17 cellular contexts compared by ENCODE assay signal in genomic region chr9:136204086-136204805, GRCh38. TPM values are rescaled to one million over a fixed set of nuclear protein-coding genes. Genes with fewer than 3 reads are reported as not detected.
DNase-seq lines count a peak whose midpoint lies in the region; ATAC-seq and TF ChIP-seq lines count a peak whose summit lies in the region.
"Had no signal": no experiment of that assay in that cellular context is flagged by ENCODE, and none has a peak within 500 bp of the region (broad histone marks: within the 10 kb centered on the region; RNA-seq: fewer than 3 reads in every experiment).

No MANE protein-coding gene starts in this region.

- POLR2A ChIA-PET in IMR-90 (lab: Charles Lee; ENCODE audit: unreplicated experiment) = no interaction called here

- H3K4ac ChIP-seq in IMR-90 (ENCODE audit: low read depth, low read length) (no peak overlapping the region), neuronal stem cell (ENCODE audit: low read length) (no peak overlapping the region)

- no peak overlapping the region for H2BK12ac ChIP-seq in neuronal stem cell (ENCODE audit: low read length)

- H3K9ac ChIP-seq in IMR-90 (ENCODE audit: low read depth, low read length) (no peak overlapping the region), neuronal stem cell (ENCODE audit: low read depth, low read length, poor library complexity) (no peak overlapping the region)
- H3K9ac ChIP-seq: BLaER1 had no signal

- H3K27ac ChIP-seq in IMR-90 (ENCODE audit: insufficient read depth, low read length) (no peak overlapping the region), WERI-Rb-1 (peak overlapping the region; percentile 98), neuronal stem cell (replicated peaks; ENCODE audit: low read length) (no peak overlapping the region)
- H3K27ac ChIP-seq: BLaER1, Peyer's patch had no signal

- no peak for DNase-seq in activated naive CD4-positive, alpha-beta T cell treated with anti-CD3 and anti-CD28 coated beads, Interleukin-2, amount 50 U/mL, for 72 hours (ENCODE audit: low spot score in 2 of 2)
- no peak for DNase-seq in activated naive CD4-positive, alpha-beta T cell (lab: John Stamatoyannopoulos, UW)
- DNase-seq in IMR-90 = no peak
- DNase-seq in WERI-Rb-1 = no peak
- no peak for DNase-seq in stimulated activated naive B cell treated with anti-CD40 and anti-IgM and Interleukin-4, amounts not matched to agents 10 μg/mL and 1 μg/mL and 100 μg/mL, for 72 hours
- no peak for DNase-seq in OCI-M1 (lab: John Stamatoyannopoulos, UW)
- no peak for DNase-seq in neuronal stem cell (ENCODE audit: low spot score)
- DNase-seq: NCI-H1048, NCI-H146, NCI-H2081 treated with DMSO at 0.1 percent for 48 hours, NCI-H226, NCI-H526, Peyer's patch, SHP77 treated with DMSO at 0.1 percent for 48 hours had no signal

- dilution Hi-C loops in IMR-90 (cut with HindIII; ENCODE audit: low sequenced_read_pairs, unreplicated experiment) = no loop called here

- H3K36me3 Mint-ChIP-seq in activated naive CD4-positive, alpha-beta T cell treated with anti-CD3 and anti-CD28 coated beads, Interleukin-2, amount 50 U/mL, for 72 hours = no peaks in the 10 kb centered on the region
- H3K36me3 Mint-ChIP-seq in stimulated activated naive B cell treated with anti-CD40 and anti-IgM and Interleukin-4, amounts not matched to agents 10 μg/mL and 1 μg/mL and 100 μg/mL, for 72 hours = peaks cover 25 to 35% of the 10 kb centered on the region in 2 donors

- H2BK120ac ChIP-seq in IMR-90 (ENCODE audit: low read depth, low read length) = no peak overlapping the region
- H2BK120ac ChIP-seq in neuronal stem cell (ENCODE audit: low read depth, low read length) = no peak overlapping the region

- H3K9me3 ChIP-seq in IMR-90 (ENCODE audit: control insufficient read depth, insufficient read depth, low read length) = no peaks in the 10 kb centered on the region
- no peaks in the 10 kb centered on the region for H3K9me3 ChIP-seq in WERI-Rb-1 (ENCODE audit: severe bottlenecking)
- H3K9me3 ChIP-seq in neuronal stem cell (replicated peaks in 1 of 2; ENCODE audit: control insufficient read depth in 2 of 2, insufficient read depth in 1 of 2, low read depth in 1 of 2, low read length in 2 of 2) = peaks cover 0 to 5% of the 10 kb centered on the region in 2 donors
- H3K9me3 ChIP-seq: Peyer's patch had no signal

- TF ChIP-seq CTCF in IMR-90 (conservative IDR thresholded peaks at IDR 0.05; ENCODE audit: low read depth, low read length) = no peak
- TF ChIP-seq CTCF in WERI-Rb-1 (IDR thresholded peaks at IDR 0.05; ENCODE audit: low read depth, low read length) = no peak

- no peak overlapping the region for H3K14ac ChIP-seq in IMR-90 (replicated peaks; ENCODE audit: low read depth, low read length)
- no peak overlapping the region for H3K14ac ChIP-seq in neuronal stem cell (ENCODE audit: low read length)

- H2BK15ac ChIP-seq in IMR-90 (ENCODE audit: low read depth, low read length) = no peak overlapping the region
- H2BK15ac ChIP-seq in neuronal stem cell (ENCODE audit: low read length) = no peak overlapping the region

- no peak overlapping the region for H4K8ac ChIP-seq in IMR-90 (ENCODE audit: low read depth in 2 of 2, low read length in 2 of 2)
- no peak overlapping the region for H4K8ac ChIP-seq in neuronal stem cell (ENCODE audit: low read depth, low read length)

- H2AK5ac ChIP-seq in IMR-90 (ENCODE audit: low read depth, low read length) (no peak overlapping the region), neuronal stem cell (ENCODE audit: low read depth, low read length) (no peak overlapping the region)

- no peak for TF ChIP-seq POLR2A in IMR-90 (IDR thresholded peaks at IDR 0.05; ENCODE audit: low read depth, low read length)

- 47% methylated on average over 6 of the region's 25 CpGs; no CpG with 5 or more reads in 1 of the 2 experiments for WGBS in IMR-90 (ENCODE audit: extremely low coverage in 2 of 2, insufficient read length in 1 of 2), 2 experiments
- no CpG with 5 or more reads among the region's 25 CpGs for WGBS in neuronal stem cell (ENCODE audit: extremely low coverage in 2 of 2, insufficient read length in 2 of 2, insufficient replicate concordance in 1 of 2), 2 donors

- no peak overlapping the region for H3K56ac ChIP-seq in IMR-90 (ENCODE audit: extremely low read depth, insufficient read depth, low read length)

- H3K79me1 ChIP-seq in IMR-90 (ENCODE audit: low read depth in 1 of 2, low read length in 2 of 2) = no peaks in the 10 kb centered on the region
- peaks cover 3% of the 10 kb centered on the region for H3K79me1 ChIP-seq in neuronal stem cell (ENCODE audit: low read depth, low read length)

- peaks cover 17 to 30% of the 10 kb centered on the region in 2 donors for H3K4me1 Mint-ChIP-seq in stimulated activated naive B cell treated with anti-CD40 and anti-IgM and Interleukin-4, amounts not matched to agents 10 μg/mL and 1 μg/mL and 100 μg/mL, for 72 hours

- no peak overlapping the region for H3K27ac Mint-ChIP-seq in activated naive CD4-positive, alpha-beta T cell treated with anti-CD3 and anti-CD28 coated beads, Interleukin-2, amount 50 U/mL, for 72 hours
- H3K27ac Mint-ChIP-seq in stimulated activated naive B cell treated with anti-CD40 and anti-IgM and Interleukin-4, amounts not matched to agents 10 μg/mL and 1 μg/mL and 100 μg/mL, for 72 hours = no peak overlapping the region
- H3K27ac Mint-ChIP-seq: CD8-positive, alpha-beta memory T cell had no signal

- H3K4me3 ChIP-seq in IMR-90 (ENCODE audit: insufficient read depth, low read depth, low read length) (no peak overlapping the region), WERI-Rb-1 (ENCODE audit: low read depth, low read length) (peak overlapping the region; percentile 64), neuronal stem cell (ENCODE audit: low read length in 2 of 2) (peak overlapping the region in 1 of 2 donors; percentile 65)
- H3K4me3 ChIP-seq: BLaER1, Peyer's patch had no signal

- no peaks in the 10 kb centered on the region for H3K9me1 ChIP-seq in IMR-90 (ENCODE audit: insufficient read depth, low read length)

- in situ Hi-C loops in IMR-90 (cut with MboI; ENCODE audit: low sequenced_read_pairs) = no loop called here

- CTCF ChIA-PET in IMR-90 (lab: Yijun Ruan, JAX) = no interaction called here

- H3K4me2 ChIP-seq in IMR-90 (ENCODE audit: low read depth, low read length) = no peak overlapping the region
- H3K4me2 ChIP-seq in neuronal stem cell (ENCODE audit: insufficient read depth, low read length, poor library complexity, severe bottlenecking) = no peak overlapping the region
- H3K4me2 ChIP-seq: BLaER1 had no signal

- TF ChIP-seq RAD21 in IMR-90 (IDR thresholded peaks at IDR 0.05; ENCODE audit: low read length) = no peak

- peak; percentile 21 to 34 for ATAC-seq in activated naive CD4-positive, alpha-beta T cell treated with anti-CD3 and anti-CD28 coated beads, Interleukin-2, amount 50 U/mL, for 72 hours
- ATAC-seq in IMR-90 (ENCODE audit: low read depth) = no peak; the same call in 1 of the 2 replicates
- peak; percentile 10 to 12 for ATAC-seq in stimulated activated naive B cell treated with anti-CD40 and anti-IgM and Interleukin-4, amounts not matched to agents 10 μg/mL and 1 μg/mL and 100 μg/mL, for 72 hours (replicated peaks)

- H4K5ac ChIP-seq in IMR-90 (ENCODE audit: low read depth, low read length) = no peak overlapping the region

- no peaks in the 10 kb centered on the region for H3K36me3 ChIP-seq in IMR-90 (ENCODE audit: control insufficient read depth, insufficient read depth, low read length)
- peaks cover 74% of the 10 kb centered on the region for H3K36me3 ChIP-seq in WERI-Rb-1
- peaks cover 9 to 18% of the 10 kb centered on the region in 2 donors for H3K36me3 ChIP-seq in neuronal stem cell (replicated peaks in 1 of 2; ENCODE audit: control insufficient read depth in 2 of 2, insufficient read depth in 2 of 2, low read length in 2 of 2)

- H4K91ac ChIP-seq in IMR-90 (ENCODE audit: insufficient read depth, low read depth, low read length) (no peak overlapping the region), neuronal stem cell (ENCODE audit: low read depth, low read length, poor library complexity) (no peak overlapping the region)

- H3K9me3 Mint-ChIP-seq in activated naive CD4-positive, alpha-beta T cell treated with anti-CD3 and anti-CD28 coated beads, Interleukin-2, amount 50 U/mL, for 72 hours = no peaks in the 10 kb centered on the region
- H3K9me3 Mint-ChIP-seq in stimulated activated naive B cell treated with anti-CD40 and anti-IgM and Interleukin-4, amounts not matched to agents 10 μg/mL and 1 μg/mL and 100 μg/mL, for 72 hours = no peaks in the 10 kb centered on the region

- H3K4me1 ChIP-seq in IMR-90 (ENCODE audit: control insufficient read depth, insufficient read depth, low read length) (no peaks in the 10 kb centered on the region), neuronal stem cell (ENCODE audit: control insufficient read depth in 2 of 2, insufficient read depth in 1 of 2, low read depth in 1 of 2, low read length in 2 of 2) (peaks cover 0 to 2% of the 10 kb centered on the region in 2 donors)

- H3K18ac ChIP-seq in IMR-90 (ENCODE audit: low read depth, low read length) (no peak overlapping the region), neuronal stem cell (ENCODE audit: low read length) (no peak overlapping the region)

- H2AK9ac ChIP-seq in IMR-90 (replicated peaks; ENCODE audit: low read depth, low read length, poor library complexity) = no peak overlapping the region

- BruUV-seq in IMR-90 (replicated peaks; lab: Mats Ljungman, UMichigan) = no TSS peak

- H2BK5ac ChIP-seq in IMR-90 (ENCODE audit: low read depth, low read length, poor library complexity, severe bottlenecking) = no peak overlapping the region
- H2BK5ac ChIP-seq in neuronal stem cell (ENCODE audit: low read length) = no peak overlapping the region

- no peak overlapping the region for H3K4me3 Mint-ChIP-seq in stimulated activated naive B cell treated with anti-CD40 and anti-IgM and Interleukin-4, amounts not matched to agents 10 μg/mL and 1 μg/mL and 100 μg/mL, for 72 hours
- H3K4me3 Mint-ChIP-seq: CD8-positive, alpha-beta memory T cell had no signal

- no peak overlapping the region for H2BK20ac ChIP-seq in IMR-90 (ENCODE audit: low read depth, low read length)

- H3K27me3 ChIP-seq in IMR-90 (ENCODE audit: control insufficient read depth, insufficient read depth, low read length) (peaks cover 50% of the 10 kb centered on the region), WERI-Rb-1 (ENCODE audit: insufficient read depth, low read depth, severe bottlenecking) (no peaks in the 10 kb centered on the region), neuronal stem cell (ENCODE audit: control insufficient read depth in 3 of 3, insufficient read depth in 3 of 3, low read depth in 1 of 3, low read length in 3 of 3) (peaks cover 50 to 66% (median 64%) of the 10 kb centered on the region in 3 experiments)

- H2AFZ ChIP-seq in IMR-90 (replicated peaks; ENCODE audit: low read length, poor library complexity) (peak overlapping the region; percentile 5), neuronal stem cell (ENCODE audit: low read length) (no peak overlapping the region)

- H4K20me1 ChIP-seq in IMR-90 (ENCODE audit: insufficient read depth, low read length) = peaks cover 27% of the 10 kb centered on the region

- H3K27me3 Mint-ChIP-seq in stimulated activated naive B cell treated with anti-CD40 and anti-IgM and Interleukin-4, amounts not matched to agents 10 μg/mL and 1 μg/mL and 100 μg/mL, for 72 hours = peaks cover 26 to 57% of the 10 kb centered on the region in 2 donors

- intact Hi-C loops in IMR-90 (cut with micrococcal nuclease) = no loop called here

- H3K23ac ChIP-seq in IMR-90 (ENCODE audit: low read depth, low read length) = no peak overlapping the region
- no peak overlapping the region for H3K23ac ChIP-seq in neuronal stem cell (ENCODE audit: low read depth, low read length, poor library complexity)

RNA-seq across cellular contexts. Expression of gene LHX3, which starts 0.7 kb away (rescaled TPM):
- under 1 TPM; 0.08 to 0.11 TPM for total RNA-seq in activated naive CD4-positive, alpha-beta T cell treated with anti-CD3 and anti-CD28 coated beads, Interleukin-2, amount 50 U/mL, for 72 hours
- total RNA-seq in IMR-90 (2012; rRNA removed) = not detected in 2 replicates
- polyA plus RNA-seq in IMR-90 (2012; rRNA removed) = not detected in 2 replicates
- polyA plus RNA-seq in IMR-90 (2012; cell fraction: cytosol; rRNA removed) = not detected in 2 replicates
- polyA plus RNA-seq in IMR-90 (2012; cell fraction: nucleus; rRNA removed; ENCODE audit: low replicate concordance) = 0.02 TPM in 1 of 2 replicates, not detected in the other
- polyA plus RNA-seq in neuronal stem cell (2013, experiment 1 of 2) = not detected
- polyA plus RNA-seq in neuronal stem cell (2013, experiment 2 of 2) = not detected
- total RNA-seq: CD8-positive, alpha-beta memory T cell; M059J; Peyer's patch had no signal
- polyA plus RNA-seq: CD8-positive, alpha-beta memory T cell had no signal

RNA-seq across cellular contexts. Expression of gene QSOX2, which starts 41.4 kb away (rescaled TPM):
- 10 to 100 TPM; 24.1 to 26.2 TPM for total RNA-seq in activated naive CD4-positive, alpha-beta T cell treated with anti-CD3 and anti-CD28 coated beads, Interleukin-2, amount 50 U/mL, for 72 hours
- total RNA-seq in IMR-90 (2012; rRNA removed) = 5.0 and 5.9 TPM in 2 replicates
- polyA plus RNA-seq in IMR-90 (2012; rRNA removed) = 12.7 and 12.9 TPM in 2 replicates
- polyA plus RNA-seq in IMR-90 (2012; cell fraction: cytosol; rRNA removed) = 9.2 and 16.0 TPM in 2 replicates
- polyA plus RNA-seq in IMR-90 (2012; cell fraction: nucleus; rRNA removed; ENCODE audit: low replicate concordance) = 18.3 and 24.7 TPM in 2 replicates
- 11.3 TPM for polyA plus RNA-seq in neuronal stem cell (2013, experiment 1 of 2)
- polyA plus RNA-seq in neuronal stem cell (2013, experiment 2 of 2) = 11.5 TPM
